ENCODE assay signal across 14 cellular contexts in genomic region chr5:82111191-82111590, GRCh38.
DNase-seq lines count a peak whose midpoint lies in the region; ATAC-seq and TF ChIP-seq lines count a peak whose summit lies in the region.
"Had no signal": no experiment of that assay in that cellular context is flagged by ENCODE, and none has a peak within 500 bp of the region (broad histone marks: within the 10 kb centered on the region; RNA-seq: fewer than 3 reads in every experiment).

No MANE protein-coding gene starts in this region.

- H3K4me3 ChIP-seq in smooth muscle cell (no peak overlapping the region), psoas muscle (no peak overlapping the region), PC-9 (no peak overlapping the region)
- H3K4me3 ChIP-seq: left lung had no signal

- H3K4me2 ChIP-seq in smooth muscle cell = peak overlapping the region; percentile 64
- H3K4me2 ChIP-seq in PC-9 = no peak overlapping the region

- CTCF ChIA-PET in PC-9 (lab: Charles Lee) = no interaction called here

- no peak overlapping the region for H3K4me3 Mint-ChIP-seq in activated T-helper 17 cell treated with anti-CD3 and anti-CD28 coated beads, Interleukin-2, amount 50 U/mL, for 72 hours
- H3K4me3 Mint-ChIP-seq: activated CD8-positive, alpha-beta T cell treated with anti-CD3 and anti-CD28 coated beads, Interleukin-2, amount 10 ng/mL, durations not matched to agents 7 days and 5 days; activated naive CD4-positive, alpha-beta T cell treated with anti-CD3 and anti-CD28 coated beads, Interleukin-2, amount 50 U/mL, for 24 hours; stimulated activated naive B cell treated with anti-CD40 and anti-IgM and Interleukin-4, amounts not matched to agents 10 μg/mL and 1 μg/mL and 100 μg/mL, for 72 hours; T-helper 17 cell had no signal

- H4K20me1 ChIP-seq in smooth muscle cell (ENCODE audit: low read depth) (no peaks in the 10 kb centered on the region), PC-9 (ENCODE audit: insufficient read depth) (no peaks in the 10 kb centered on the region)

- intact Hi-C loops in psoas muscle (cut with DNase I) = no loop called here
- intact Hi-C loops in PC-9 (cut with micrococcal nuclease; ENCODE audit: unreplicated experiment) = no loop called here

- H3F3A ChIP-seq in smooth muscle cell (ENCODE audit: low read depth) (no peaks in the 10 kb centered on the region), PC-9 (ENCODE audit: insufficient read depth, low read depth) (no peaks in the 10 kb centered on the region)

- POLR2A ChIA-PET in PC-9 (lab: Charles Lee; ENCODE audit: unreplicated experiment) = no interaction called here

- H3K36me3 ChIP-seq in smooth muscle cell (ENCODE audit: low read depth) = no peaks in the 10 kb centered on the region
- no peaks in the 10 kb centered on the region for H3K36me3 ChIP-seq in psoas muscle (ENCODE audit: insufficient read depth in 1 of 2, low read depth in 1 of 2)
- no peaks in the 10 kb centered on the region for H3K36me3 ChIP-seq in PC-9 (ENCODE audit: low read depth)
- H3K36me3 ChIP-seq: left lung had no signal

- H3K9me3 ChIP-seq in smooth muscle cell (replicated peaks; ENCODE audit: low read depth) = no peaks in the 10 kb centered on the region
- H3K9me3 ChIP-seq in psoas muscle = no peaks in the 10 kb centered on the region
- no peaks in the 10 kb centered on the region for H3K9me3 ChIP-seq in PC-9 (ENCODE audit: insufficient read depth, low read depth)
- H3K9me3 ChIP-seq: left lung had no signal

- DNase-seq in smooth muscle cell (lab: John Stamatoyannopoulos, UW; ENCODE audit: unreplicated experiment) (no peak), psoas muscle (no peak), NCI-H128 (lab: John Stamatoyannopoulos, UW; ENCODE audit: unreplicated experiment) (no peak), PC-9 (no peak)
- DNase-seq: activated CD8-positive, alpha-beta T cell treated with anti-CD3 and anti-CD28 coated beads, Interleukin-2, amount 10 ng/mL, durations not matched to agents 7 days and 5 days; head of caudate nucleus; left lung; NCI-H1436; stimulated activated naive B cell treated with anti-CD40 and anti-IgM and Interleukin-4, amounts not matched to agents 10 μg/mL and 1 μg/mL and 100 μg/mL, for 72 hours; T-helper 17 cell had no signal

- H3K4me1 Mint-ChIP-seq in activated T-helper 17 cell treated with anti-CD3 and anti-CD28 coated beads, Interleukin-2, amount 50 U/mL, for 72 hours = peaks cover 5% of the 10 kb centered on the region

- H3K9me2 ChIP-seq in PC-9 (ENCODE audit: insufficient read depth) = no peaks in the 10 kb centered on the region

- no peak overlapping the region for H2AFZ ChIP-seq in smooth muscle cell (ENCODE audit: low read depth)
- H2AFZ ChIP-seq in PC-9 = no peak overlapping the region

- WGBS in smooth muscle cell (ENCODE audit: low lambda C conversion rate) = 30% methylated on average over 2 of the region's 2 CpGs
- 94 to 96% (median 95%) methylated on average over 2 of the region's 2 CpGs for WGBS in psoas muscle, 3 donors

- TF ChIP-seq CTCF in smooth muscle cell (IDR thresholded peaks at IDR 0.05; ENCODE audit: borderline replicate concordance, insufficient read depth, poor library complexity, severe bottlenecking) = no peak
- TF ChIP-seq CTCF in psoas muscle (IDR thresholded peaks at IDR 0.05) = no peak
- TF ChIP-seq CTCF in PC-9 (conservative IDR thresholded peaks at IDR 0.05) = no peak

- BruUV-seq in PC-9 (replicated peaks; lab: Mats Ljungman, UMichigan) = no TSS peak

- no peaks in the 10 kb centered on the region for H3K79me2 ChIP-seq in smooth muscle cell (ENCODE audit: low read depth)
- no peaks in the 10 kb centered on the region for H3K79me2 ChIP-seq in PC-9 (ENCODE audit: low read depth)

- H3K27ac ChIP-seq in smooth muscle cell (ENCODE audit: low read depth) (peak overlapping the region; percentile 89), psoas muscle (no peak overlapping the region), PC-9 (no peak overlapping the region)
- H3K27ac ChIP-seq: left lung had no signal

- no peak overlapping the region for H3K27ac Mint-ChIP-seq in activated T-helper 17 cell treated with anti-CD3 and anti-CD28 coated beads, Interleukin-2, amount 50 U/mL, for 72 hours
- H3K27ac Mint-ChIP-seq: activated CD8-positive, alpha-beta T cell treated with anti-CD3 and anti-CD28 coated beads, Interleukin-2, amount 10 ng/mL, durations not matched to agents 7 days and 5 days; activated naive CD4-positive, alpha-beta T cell treated with anti-CD3 and anti-CD28 coated beads, Interleukin-2, amount 50 U/mL, for 24 hours; stimulated activated naive B cell treated with anti-CD40 and anti-IgM and Interleukin-4, amounts not matched to agents 10 μg/mL and 1 μg/mL and 100 μg/mL, for 72 hours; T-helper 17 cell had no signal

- H3K27me3 Mint-ChIP-seq in activated T-helper 17 cell treated with anti-CD3 and anti-CD28 coated beads, Interleukin-2, amount 50 U/mL, for 72 hours = no peaks in the 10 kb centered on the region
- H3K27me3 Mint-ChIP-seq: activated naive CD4-positive, alpha-beta T cell treated with anti-CD3 and anti-CD28 coated beads, Interleukin-2, amount 50 U/mL, for 24 hours; stimulated activated naive B cell treated with anti-CD40 and anti-IgM and Interleukin-4, amounts not matched to agents 10 μg/mL and 1 μg/mL and 100 μg/mL, for 72 hours; T-helper 17 cell had no signal

- peak overlapping the region; percentile 60 for H3K9ac ChIP-seq in smooth muscle cell (ENCODE audit: low read depth)

- ATAC-seq in GM19452 (IDR thresholded peaks at IDR 0.05; ENCODE audit: unreplicated experiment) (peak; percentile 56), HG03280 (IDR thresholded peaks at IDR 0.05; ENCODE audit: unreplicated experiment) (peak; percentile 75), psoas muscle (no peak)
- peak; percentile 23 for ATAC-seq in activated T-helper 17 cell treated with anti-CD3 and anti-CD28 coated beads, Interleukin-2, amount 50 U/mL, for 72 hours (replicated peaks)
- ATAC-seq: activated CD8-positive, alpha-beta T cell treated with anti-CD3 and anti-CD28 coated beads, Interleukin-2, amount 10 ng/mL, durations not matched to agents 7 days and 5 days; left lung; stimulated activated naive B cell treated with anti-CD40 and anti-IgM and Interleukin-4, amounts not matched to agents 10 μg/mL and 1 μg/mL and 100 μg/mL, for 72 hours; T-helper 17 cell had no signal

- H3K36me3 Mint-ChIP-seq in activated T-helper 17 cell treated with anti-CD3 and anti-CD28 coated beads, Interleukin-2, amount 50 U/mL, for 72 hours (ENCODE audit: low read depth) = no peaks in the 10 kb centered on the region
- H3K36me3 Mint-ChIP-seq: stimulated activated naive B cell treated with anti-CD40 and anti-IgM and Interleukin-4, amounts not matched to agents 10 μg/mL and 1 μg/mL and 100 μg/mL, for 72 hours had no signal

- H3K4me1 ChIP-seq in smooth muscle cell (ENCODE audit: low read depth) = peaks cover 11% of the 10 kb centered on the region
- peaks cover 10% of the 10 kb centered on the region for H3K4me1 ChIP-seq in psoas muscle
- no peaks in the 10 kb centered on the region; the same call in 1 of the 2 replicates for H3K4me1 ChIP-seq in PC-9 (replicated peaks; ENCODE audit: insufficient read depth)

- no peaks in the 10 kb centered on the region for H3K27me3 ChIP-seq in smooth muscle cell (ENCODE audit: low read depth)
- no peaks in the 10 kb centered on the region for H3K27me3 ChIP-seq in psoas muscle (ENCODE audit: insufficient read depth in 3 of 3, low read length in 2 of 3)
- no peaks in the 10 kb centered on the region for H3K27me3 ChIP-seq in PC-9 (ENCODE audit: insufficient read depth, low read depth)
- H3K27me3 ChIP-seq: left lung had no signal

- H3K9me3 Mint-ChIP-seq in activated T-helper 17 cell treated with anti-CD3 and anti-CD28 coated beads, Interleukin-2, amount 50 U/mL, for 72 hours = no peaks in the 10 kb centered on the region
- H3K9me3 Mint-ChIP-seq: activated naive CD4-positive, alpha-beta T cell treated with anti-CD3 and anti-CD28 coated beads, Interleukin-2, amount 50 U/mL, for 24 hours; stimulated activated naive B cell treated with anti-CD40 and anti-IgM and Interleukin-4, amounts not matched to agents 10 μg/mL and 1 μg/mL and 100 μg/mL, for 72 hours had no signal

Comparison
In these comparisons a context has a peak if more than half of its experiments do, and no peak if none do; other contexts are left out.
1. ATAC-seq: peak in GM19452 (single experiment), HG03280 (single experiment) and activated T-helper 17 cell treated with anti-CD3 and anti-CD28 coated beads, Interleukin-2, amount 50 U/mL, for 72 hours (single experiment); none in psoas muscle (0 of 4).